Comparison of ENCODE assay signal across 1 cellular context in genomic region chr19:52527134-52527953, GRCh38.
TF ChIP-seq lines count a peak whose summit lies in the region.

Gene ZNF808, plus strand, starts transcription at chr19:52527668. Its CDS starts 15,617 bp downstream, at chr19:52543285.

TF ChIP-seq in HepG2, 621 proteins besides CTCF, POLR2A, EP300 and RAD21 (continued from another document and continues in another):
- TF ChIP-seq, protein P1, sequence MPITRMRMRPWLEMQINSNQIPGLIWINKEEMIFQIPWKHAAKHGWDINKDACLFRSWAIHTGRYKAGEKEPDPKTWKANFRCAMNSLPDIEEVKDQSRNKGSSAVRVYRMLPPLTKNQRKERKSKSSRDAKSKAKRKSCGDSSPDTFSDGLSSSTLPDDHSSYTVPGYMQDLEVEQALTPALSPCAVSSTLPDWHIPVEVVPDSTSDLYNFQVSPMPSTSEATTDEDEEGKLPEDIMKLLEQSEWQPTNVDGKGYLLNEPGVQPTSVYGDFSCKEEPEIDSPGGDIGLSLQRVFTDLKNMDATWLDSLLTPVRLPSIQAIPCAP (CRISPR knock-in tag; IDR thresholded peaks at IDR 0.05; ENCODE audit: low read depth): no peak
- TF ChIP-seq MEIS1 (CRISPR knock-in tag; IDR thresholded peaks at IDR 0.05; ENCODE audit: borderline replicate concordance): no peak
- TF ChIP-seq, protein P2, sequence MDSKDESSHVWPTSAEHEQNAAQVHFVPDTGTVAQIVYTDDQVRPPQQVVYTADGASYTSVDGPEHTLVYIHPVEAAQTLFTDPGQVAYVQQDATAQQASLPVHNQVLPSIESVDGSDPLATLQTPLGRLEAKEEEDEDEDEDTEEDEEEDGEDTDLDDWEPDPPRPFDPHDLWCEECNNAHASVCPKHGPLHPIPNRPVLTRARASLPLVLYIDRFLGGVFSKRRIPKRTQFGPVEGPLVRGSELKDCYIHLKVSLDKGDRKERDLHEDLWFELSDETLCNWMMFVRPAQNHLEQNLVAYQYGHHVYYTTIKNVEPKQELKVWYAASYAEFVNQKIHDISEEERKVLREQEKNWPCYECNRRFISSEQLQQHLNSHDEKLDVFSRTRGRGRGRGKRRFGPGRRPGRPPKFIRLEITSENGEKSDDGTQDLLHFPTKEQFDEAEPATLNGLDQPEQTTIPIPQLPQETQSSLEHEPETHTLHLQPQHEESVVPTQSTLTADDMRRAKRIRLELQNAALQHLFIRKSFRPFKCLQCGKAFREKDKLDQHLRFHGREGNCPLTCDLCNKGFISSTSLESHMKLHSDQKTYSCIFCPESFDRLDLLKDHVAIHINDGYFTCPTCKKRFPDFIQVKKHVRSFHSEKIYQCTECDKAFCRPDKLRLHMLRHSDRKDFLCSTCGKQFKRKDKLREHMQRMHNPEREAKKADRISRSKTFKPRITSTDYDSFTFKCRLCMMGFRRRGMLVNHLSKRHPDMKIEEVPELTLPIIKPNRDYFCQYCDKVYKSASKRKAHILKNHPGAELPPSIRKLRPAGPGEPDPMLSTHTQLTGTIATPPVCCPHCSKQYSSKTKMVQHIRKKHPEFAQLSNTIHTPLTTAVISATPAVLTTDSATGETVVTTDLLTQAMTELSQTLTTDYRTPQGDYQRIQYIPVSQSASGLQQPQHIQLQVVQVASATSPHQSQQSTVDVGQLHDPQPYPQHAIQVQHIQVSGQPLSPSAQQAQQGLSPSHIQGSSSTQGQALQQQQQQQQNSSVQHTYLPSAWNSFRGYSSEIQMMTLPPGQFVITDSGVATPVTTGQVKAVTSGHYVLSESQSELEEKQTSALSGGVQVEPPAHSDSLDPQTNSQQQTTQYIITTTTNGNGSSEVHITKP (CRISPR knock-in tag; IDR thresholded peaks at IDR 0.05; ENCODE audit: low read depth): peak; percentile 30; the same call in 1 of the 2 replicates
- no peak for TF ChIP-seq AHR (CRISPR knock-in tag; IDR thresholded peaks at IDR 0.05)
- no peak for TF ChIP-seq ZNF609 (CRISPR knock-in tag; IDR thresholded peaks at IDR 0.05; ENCODE audit: borderline replicate concordance)
- no peak for TF ChIP-seq KLF15 (CRISPR knock-in tag; IDR thresholded peaks at IDR 0.05; ENCODE audit: borderline replicate concordance)
- no peak for TF ChIP-seq RCOR2 (CRISPR knock-in tag; IDR thresholded peaks at IDR 0.05)
- TF ChIP-seq ZNF790 (CRISPR knock-in tag; IDR thresholded peaks at IDR 0.05; ENCODE audit: borderline replicate concordance): no peak
- TF ChIP-seq HNRNPUL1 (IDR thresholded peaks at IDR 0.05; ENCODE audit: low read depth, low read length): no peak
- peak; percentile 85 for TF ChIP-seq SAP130 (CRISPR knock-in tag; IDR thresholded peaks at IDR 0.05; ENCODE audit: low read depth)
- no peak for TF ChIP-seq ZNF136 (CRISPR knock-in tag; IDR thresholded peaks at IDR 0.05; ENCODE audit: low read depth)
- TF ChIP-seq TMF1 (CRISPR knock-in tag; IDR thresholded peaks at IDR 0.05; ENCODE audit: low read depth): no peak
- TF ChIP-seq MTA1 (CRISPR knock-in tag; IDR thresholded peaks at IDR 0.05; ENCODE audit: borderline replicate concordance): no peak
- no peak for TF ChIP-seq ZNF333 (CRISPR knock-in tag; IDR thresholded peaks at IDR 0.05; ENCODE audit: borderline replicate concordance)
- TF ChIP-seq ZC3H13 (CRISPR knock-in tag; IDR thresholded peaks at IDR 0.05): no peak
- no peak for TF ChIP-seq ZNF207 (IDR thresholded peaks at IDR 0.05; ENCODE audit: borderline replicate concordance)
- no peak for TF ChIP-seq SIN3B (IDR thresholded peaks at IDR 0.05; ENCODE audit: low read length)
- TF ChIP-seq DNMT1 (CRISPR knock-in tag; IDR thresholded peaks at IDR 0.05): no peak
- TF ChIP-seq MZF1 (CRISPR knock-in tag; IDR thresholded peaks at IDR 0.05; ENCODE audit: borderline replicate concordance): no peak
- TF ChIP-seq MED1 (CRISPR knock-in tag; IDR thresholded peaks at IDR 0.05): peak; percentile 41; the same call in 1 of the 2 replicates
- TF ChIP-seq CERS6 (CRISPR knock-in tag; IDR thresholded peaks at IDR 0.05): no peak
- TF ChIP-seq ZNF383 (CRISPR knock-in tag; IDR thresholded peaks at IDR 0.05; ENCODE audit: borderline replicate concordance): no peak
- TF ChIP-seq, protein P3, sequence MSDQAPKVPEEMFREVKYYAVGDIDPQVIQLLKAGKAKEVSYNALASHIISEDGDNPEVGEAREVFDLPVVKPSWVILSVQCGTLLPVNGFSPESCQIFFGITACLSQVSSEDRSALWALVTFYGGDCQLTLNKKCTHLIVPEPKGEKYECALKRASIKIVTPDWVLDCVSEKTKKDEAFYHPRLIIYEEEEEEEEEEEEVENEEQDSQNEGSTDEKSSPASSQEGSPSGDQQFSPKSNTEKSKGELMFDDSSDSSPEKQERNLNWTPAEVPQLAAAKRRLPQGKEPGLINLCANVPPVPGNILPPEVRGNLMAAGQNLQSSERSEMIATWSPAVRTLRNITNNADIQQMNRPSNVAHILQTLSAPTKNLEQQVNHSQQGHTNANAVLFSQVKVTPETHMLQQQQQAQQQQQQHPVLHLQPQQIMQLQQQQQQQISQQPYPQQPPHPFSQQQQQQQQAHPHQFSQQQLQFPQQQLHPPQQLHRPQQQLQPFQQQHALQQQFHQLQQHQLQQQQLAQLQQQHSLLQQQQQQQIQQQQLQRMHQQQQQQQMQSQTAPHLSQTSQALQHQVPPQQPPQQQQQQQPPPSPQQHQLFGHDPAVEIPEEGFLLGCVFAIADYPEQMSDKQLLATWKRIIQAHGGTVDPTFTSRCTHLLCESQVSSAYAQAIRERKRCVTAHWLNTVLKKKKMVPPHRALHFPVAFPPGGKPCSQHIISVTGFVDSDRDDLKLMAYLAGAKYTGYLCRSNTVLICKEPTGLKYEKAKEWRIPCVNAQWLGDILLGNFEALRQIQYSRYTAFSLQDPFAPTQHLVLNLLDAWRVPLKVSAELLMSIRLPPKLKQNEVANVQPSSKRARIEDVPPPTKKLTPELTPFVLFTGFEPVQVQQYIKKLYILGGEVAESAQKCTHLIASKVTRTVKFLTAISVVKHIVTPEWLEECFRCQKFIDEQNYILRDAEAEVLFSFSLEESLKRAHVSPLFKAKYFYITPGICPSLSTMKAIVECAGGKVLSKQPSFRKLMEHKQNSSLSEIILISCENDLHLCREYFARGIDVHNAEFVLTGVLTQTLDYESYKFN (CRISPR knock-in tag; conservative IDR thresholded peaks at IDR 0.05): peak; percentile 11; the same call in 1 of the 2 replicates
- no peak for TF ChIP-seq ZNF616 (CRISPR knock-in tag; IDR thresholded peaks at IDR 0.05; ENCODE audit: low read depth)
- TF ChIP-seq ZNF720 (CRISPR knock-in tag; IDR thresholded peaks at IDR 0.05): no peak
- no peak for TF ChIP-seq ZNF557 (CRISPR knock-in tag; IDR thresholded peaks at IDR 0.05)
- TF ChIP-seq THRA (CRISPR knock-in tag; IDR thresholded peaks at IDR 0.05; ENCODE audit: borderline replicate concordance): 0 out of 2 replicates have a peak, but pooled peaks have one; percentile 12
- no peak for TF ChIP-seq ZBTB46 (CRISPR knock-in tag; IDR thresholded peaks at IDR 0.05; ENCODE audit: borderline replicate concordance)
- TF ChIP-seq MIER2 (CRISPR knock-in tag; IDR thresholded peaks at IDR 0.05): no peak
- TF ChIP-seq POLR2G (IDR thresholded peaks at IDR 0.05; ENCODE audit: low read depth, low read length): peak; percentile 67
- TF ChIP-seq ZNF749 (CRISPR knock-in tag; IDR thresholded peaks at IDR 0.05; ENCODE audit: borderline replicate concordance): no peak
- TF ChIP-seq ZMYM4 (CRISPR knock-in tag; IDR thresholded peaks at IDR 0.05): peak; percentile 21; the same call in 1 of the 2 replicates
- TF ChIP-seq ZNF792 (CRISPR knock-in tag; IDR thresholded peaks at IDR 0.05): no peak
- no peak for TF ChIP-seq NFIB (CRISPR knock-in tag; IDR thresholded peaks at IDR 0.05; ENCODE audit: borderline replicate concordance)
- TF ChIP-seq STAT5B (CRISPR knock-in tag; IDR thresholded peaks at IDR 0.05): no peak
